ENCODE assay signal across 2 cellular contexts in the genomic region with DNA sequence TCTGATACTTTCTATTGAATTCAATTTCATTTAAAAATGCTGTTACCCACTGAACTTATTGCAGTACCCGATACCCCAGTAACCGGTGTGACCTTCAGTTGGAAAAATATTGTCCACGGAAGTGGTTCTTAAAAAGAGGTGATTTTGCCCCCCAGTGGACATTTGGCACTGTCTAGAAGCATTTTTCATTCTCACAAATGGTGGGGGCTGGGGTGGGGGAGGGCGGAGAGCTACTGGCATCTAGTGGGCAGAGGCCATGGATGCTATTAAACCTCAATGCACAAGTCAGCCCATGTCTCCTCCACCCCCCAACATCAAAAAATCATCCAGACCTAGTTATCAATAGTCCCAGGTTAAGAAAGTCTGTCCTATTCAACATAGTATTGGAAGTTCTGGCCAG.
A peak's percentile ranks its signal among the peaks of the same experiment; 100 is the strongest.
TF ChIP-seq lines count a peak whose summit lies in the region.

No MANE protein-coding gene starts in this region.

TF ChIP-seq in HepG2, 621 proteins besides CTCF, POLR2A, EP300 and RAD21:
- TF ChIP-seq, protein P1, sequence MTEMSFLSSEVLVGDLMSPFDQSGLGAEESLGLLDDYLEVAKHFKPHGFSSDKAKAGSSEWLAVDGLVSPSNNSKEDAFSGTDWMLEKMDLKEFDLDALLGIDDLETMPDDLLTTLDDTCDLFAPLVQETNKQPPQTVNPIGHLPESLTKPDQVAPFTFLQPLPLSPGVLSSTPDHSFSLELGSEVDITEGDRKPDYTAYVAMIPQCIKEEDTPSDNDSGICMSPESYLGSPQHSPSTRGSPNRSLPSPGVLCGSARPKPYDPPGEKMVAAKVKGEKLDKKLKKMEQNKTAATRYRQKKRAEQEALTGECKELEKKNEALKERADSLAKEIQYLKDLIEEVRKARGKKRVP (CRISPR knock-in tag; IDR thresholded peaks at IDR 0.05) = no peak
- TF ChIP-seq STAG1 (CRISPR knock-in tag; IDR thresholded peaks at IDR 0.05) (peak; percentile 52), ZNF607 (CRISPR knock-in tag; IDR thresholded peaks at IDR 0.05; ENCODE audit: borderline replicate concordance) (no peak), ZNF670 (CRISPR knock-in tag; IDR thresholded peaks at IDR 0.05; ENCODE audit: borderline replicate concordance) (no peak), ZNF296 (CRISPR knock-in tag; conservative IDR thresholded peaks at IDR 0.05) (no peak), SP4 (CRISPR knock-in tag; IDR thresholded peaks at IDR 0.05) (no peak)
- TF ChIP-seq, protein P2, sequence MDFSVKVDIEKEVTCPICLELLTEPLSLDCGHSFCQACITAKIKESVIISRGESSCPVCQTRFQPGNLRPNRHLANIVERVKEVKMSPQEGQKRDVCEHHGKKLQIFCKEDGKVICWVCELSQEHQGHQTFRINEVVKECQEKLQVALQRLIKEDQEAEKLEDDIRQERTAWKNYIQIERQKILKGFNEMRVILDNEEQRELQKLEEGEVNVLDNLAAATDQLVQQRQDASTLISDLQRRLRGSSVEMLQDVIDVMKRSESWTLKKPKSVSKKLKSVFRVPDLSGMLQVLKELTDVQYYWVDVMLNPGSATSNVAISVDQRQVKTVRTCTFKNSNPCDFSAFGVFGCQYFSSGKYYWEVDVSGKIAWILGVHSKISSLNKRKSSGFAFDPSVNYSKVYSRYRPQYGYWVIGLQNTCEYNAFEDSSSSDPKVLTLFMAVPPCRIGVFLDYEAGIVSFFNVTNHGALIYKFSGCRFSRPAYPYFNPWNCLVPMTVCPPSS (IDR thresholded peaks at IDR 0.05) = no peak

TF ChIP-seq in H1, 55 proteins besides CTCF, POLR2A, EP300 and RAD21:
- TF ChIP-seq RNF2 (IDR thresholded peaks at IDR 0.05; ENCODE audit: borderline replicate concordance, low read depth, low read length, missing control alignments, poor library complexity, severe bottlenecking) = no peak
- TF ChIP-seq, protein P3, sequence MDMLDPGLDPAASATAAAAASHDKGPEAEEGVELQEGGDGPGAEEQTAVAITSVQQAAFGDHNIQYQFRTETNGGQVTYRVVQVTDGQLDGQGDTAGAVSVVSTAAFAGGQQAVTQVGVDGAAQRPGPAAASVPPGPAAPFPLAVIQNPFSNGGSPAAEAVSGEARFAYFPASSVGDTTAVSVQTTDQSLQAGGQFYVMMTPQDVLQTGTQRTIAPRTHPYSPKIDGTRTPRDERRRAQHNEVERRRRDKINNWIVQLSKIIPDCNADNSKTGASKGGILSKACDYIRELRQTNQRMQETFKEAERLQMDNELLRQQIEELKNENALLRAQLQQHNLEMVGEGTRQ (IDR thresholded peaks at IDR 0.05; ENCODE audit: low read length) = no peak
- TF ChIP-seq CHD2 (IDR thresholded peaks at IDR 0.05; ENCODE audit: low read length) = no peak
- TF ChIP-seq SIX5 (IDR thresholded peaks at IDR 0.05; ENCODE audit: low read depth, low read length) = no peak
- TF ChIP-seq JUN (IDR thresholded peaks at IDR 0.05; ENCODE audit: low read depth, low read length) = no peak
- no peak for TF ChIP-seq CTBP2 (IDR thresholded peaks at IDR 0.05; ENCODE audit: borderline replicate concordance, insufficient read depth, insufficient read length, low read length)
- no peak for TF ChIP-seq HDAC2 (IDR thresholded peaks at IDR 0.05; ENCODE audit: borderline replicate concordance in 1 of 2, low read depth in 2 of 2, low read length in 2 of 2)
- TF ChIP-seq KDM1A (IDR thresholded peaks at IDR 0.05; ENCODE audit: borderline replicate concordance, low read length) = no peak
- no peak for TF ChIP-seq CEBPB (IDR thresholded peaks at IDR 0.05; ENCODE audit: low read depth, low read length)
- no peak for TF ChIP-seq TAF7 (optimal IDR thresholded peaks at IDR 0.05; ENCODE audit: borderline replicate concordance, low read depth, low read length)
- no peak for TF ChIP-seq CBX5 (IDR thresholded peaks at IDR 0.05; ENCODE audit: low read depth, low read length)
- no peak for TF ChIP-seq POU5F1 (IDR thresholded peaks at IDR 0.05; ENCODE audit: low read depth, low read length)
- no peak for TF ChIP-seq SP1 (IDR thresholded peaks at IDR 0.05; ENCODE audit: low read depth, low read length)
- TF ChIP-seq MAFK (IDR thresholded peaks at IDR 0.05; ENCODE audit: low read depth, low read length) = no peak
- no peak for TF ChIP-seq ZNF274 (IDR thresholded peaks at IDR 0.05; ENCODE audit: borderline replicate concordance, extremely low read depth, low read length)
TF ChIP-seq in H1: peak in this region for 0.
